Comparison of ENCODE assay signal across 16 cellular contexts in genomic region chr9:94961870-94962269, GRCh38.
DNase-seq lines count a peak whose midpoint lies in the region; ATAC-seq and TF ChIP-seq lines count a peak whose summit lies in the region.
"Had no signal": no experiment of that assay in that cellular context is flagged by ENCODE, and none has a peak within 500 bp of the region (broad histone marks: within the 10 kb centered on the region; RNA-seq: fewer than 3 reads in every experiment).

No MANE protein-coding gene starts in this region.

- H3K79me1 ChIP-seq in IMR-90 (ENCODE audit: low read depth in 1 of 2, low read length in 2 of 2): no peaks in the 10 kb centered on the region

- no peak overlapping the region for H3K4ac ChIP-seq in IMR-90 (ENCODE audit: low read depth, low read length)

- TF ChIP-seq CTCF in IMR-90 (conservative IDR thresholded peaks at IDR 0.05; ENCODE audit: low read depth, low read length): no peak
- no peak for TF ChIP-seq CTCF in dorsolateral prefrontal cortex (IDR thresholded peaks at IDR 0.05 in 54 of 56, conservative IDR thresholded peaks at IDR 0.05 in 2 of 56; ENCODE audit: low read depth in 1 of 56, partially characterized antibody in 56 of 56)
- TF ChIP-seq CTCF in nephron (IDR thresholded peaks at IDR 0.05; ENCODE audit: unreplicated experiment in 3 of 3): no peak
- TF ChIP-seq CTCF in omental fat pad (IDR thresholded peaks at IDR 0.05): no peak

- H3K27ac ChIP-seq in IMR-90 (ENCODE audit: insufficient read depth, low read length) (no peak overlapping the region), dorsolateral prefrontal cortex (peak overlapping the region in 54 of 59 donors; percentile 1 to 82 (median 63)), temporal lobe (ENCODE audit: low read depth, low read length) (peak overlapping the region; percentile 63)

- peak overlapping the region; percentile 44; the same call in 1 of the 2 replicates for H3K14ac ChIP-seq in IMR-90 (replicated peaks; ENCODE audit: low read depth, low read length)

- H4K91ac ChIP-seq in IMR-90 (ENCODE audit: insufficient read depth, low read depth, low read length): no peak overlapping the region

- no peak overlapping the region; the same call in 1 of the 2 replicates for H3K4me2 ChIP-seq in IMR-90 (ENCODE audit: low read depth, low read length)
- H3K4me2 ChIP-seq: GM23338 had no signal

- WGBS in IMR-90 (ENCODE audit: extremely low coverage in 2 of 2, insufficient read length in 1 of 2), 2 experiments: no CpG with 5 or more reads among the region's 2 CpGs

- no peak overlapping the region; the same call in 1 of the 2 replicates for H2AK5ac ChIP-seq in IMR-90 (ENCODE audit: low read depth, low read length)

- no TSS peak for BruUV-seq in IMR-90 (replicated peaks; lab: Mats Ljungman, UMichigan)

- no peak overlapping the region for H3K23ac ChIP-seq in IMR-90 (ENCODE audit: low read depth, low read length)

- intact Hi-C loops in IMR-90 (cut with micrococcal nuclease): no loop called here
- intact Hi-C loops in dorsolateral prefrontal cortex (cut with DNase I): loop anchor here (10.0 kb wide), 2 partner anchors 163 to 177 kb away; no protein-coding TSS in a partner anchor

- H2BK15ac ChIP-seq in IMR-90 (ENCODE audit: low read depth, low read length): 0 out of 3 replicates have a peak overlapping the region, but pooled peaks have one; percentile 14

- TF ChIP-seq POLR2A in IMR-90 (IDR thresholded peaks at IDR 0.05; ENCODE audit: low read depth, low read length) (no peak), GM18505 (IDR thresholded peaks at IDR 0.05; ENCODE audit: borderline replicate concordance, extremely low read depth, insufficient read depth, insufficient read length) (no peak)

- H2AK9ac ChIP-seq in IMR-90 (replicated peaks; ENCODE audit: low read depth, low read length, poor library complexity): no peak overlapping the region

- no peaks in the 10 kb centered on the region for H3K27me3 ChIP-seq in IMR-90 (ENCODE audit: control insufficient read depth, insufficient read depth, low read length)
- no peaks in the 10 kb centered on the region for H3K27me3 ChIP-seq in dorsolateral prefrontal cortex

- no peak overlapping the region for H3K56ac ChIP-seq in IMR-90 (ENCODE audit: extremely low read depth, insufficient read depth, low read length)

- ATAC-seq in IMR-90 (ENCODE audit: low read depth) (no peak), GM18505 (IDR thresholded peaks at IDR 0.05; ENCODE audit: unreplicated experiment) (no peak), HG03457 (IDR thresholded peaks at IDR 0.05; ENCODE audit: unreplicated experiment) (no peak), HG03025 (IDR thresholded peaks at IDR 0.05; ENCODE audit: low FRiP score, unreplicated experiment) (no peak), omental fat pad (ENCODE audit: low FRiP score) (no peak)
- ATAC-seq: GM23338 had no signal

- H3K18ac ChIP-seq in IMR-90 (ENCODE audit: low read depth, low read length): no peak overlapping the region

- DNase-seq in IMR-90: no peak
- no peak for DNase-seq in dorsolateral prefrontal cortex
- no peak for DNase-seq in omental fat pad (ENCODE audit: low spot score)
- DNase-seq: ACHN; C1 segment of cervical spinal cord; Calu3; CD4-positive, alpha-beta T cell; DMS 273 treated with DMSO at 0.1 percent for 48 hours; H9 had no signal

- H2BK20ac ChIP-seq in IMR-90 (ENCODE audit: low read depth, low read length): no peak overlapping the region

- no peak overlapping the region for H4K5ac ChIP-seq in IMR-90 (ENCODE audit: low read depth, low read length)

- H3K27ac Mint-ChIP-seq in nephron: peak overlapping the region; percentile 58 to 88 (median 76)
- H3K27ac Mint-ChIP-seq: B cell; CD4-positive, alpha-beta T cell; GM23338; H9 had no signal

- H3K27me3 Mint-ChIP-seq in nephron (ENCODE audit: low read depth): no peaks in the 10 kb centered on the region
- H3K27me3 Mint-ChIP-seq: B cell; CD4-positive, alpha-beta T cell had no signal

- H2AFZ ChIP-seq in IMR-90 (replicated peaks; ENCODE audit: low read length, poor library complexity): no peak overlapping the region
- H2AFZ ChIP-seq: GM23338 had no signal

- no peak overlapping the region for H4K8ac ChIP-seq in IMR-90 (ENCODE audit: low read depth in 2 of 2, low read length in 2 of 2)

- in situ Hi-C loops in IMR-90 (cut with MboI; ENCODE audit: low sequenced_read_pairs): no loop called here

- CTCF ChIA-PET in IMR-90 (lab: Yijun Ruan, JAX): interaction anchor here (1.4 kb wide), 1 partner anchor 16 kb away, joined by 3 read pairs; no protein-coding TSS in a partner anchor

- H3K4me3 ChIP-seq in IMR-90 (ENCODE audit: insufficient read depth, low read depth, low read length) (no peak overlapping the region), dorsolateral prefrontal cortex (peak overlapping the region in 1 of 59 donors; percentile 3)
- H3K4me3 ChIP-seq: GM23338 had no signal

- no peak overlapping the region for H3K4me3 Mint-ChIP-seq in nephron
- H3K4me3 Mint-ChIP-seq: B cell; CD4-positive, alpha-beta T cell; GM23338; H9 had no signal

- POLR2A ChIA-PET in IMR-90 (lab: Charles Lee; ENCODE audit: unreplicated experiment): interaction anchor here (0.7 kb wide), 1 partner anchor 1378 kb away, joined by 6 read pairs; no protein-coding TSS in a partner anchor

- no peaks in the 10 kb centered on the region for H3K9me3 ChIP-seq in IMR-90 (ENCODE audit: control insufficient read depth, insufficient read depth, low read length)

- H3K9ac ChIP-seq in IMR-90 (ENCODE audit: low read depth, low read length): no peak overlapping the region

- H3K36me3 ChIP-seq in IMR-90 (ENCODE audit: control insufficient read depth, insufficient read depth, low read length): no peaks in the 10 kb centered on the region

- no peaks in the 10 kb centered on the region for H3K9me3 Mint-ChIP-seq in nephron
- H3K9me3 Mint-ChIP-seq: CD4-positive, alpha-beta T cell; GM23338; H9 had no signal

- no peak overlapping the region for H2BK5ac ChIP-seq in IMR-90 (ENCODE audit: low read depth, low read length, poor library complexity, severe bottlenecking)

- TF ChIP-seq RAD21 in IMR-90 (IDR thresholded peaks at IDR 0.05; ENCODE audit: low read length): no peak

- peaks cover 32% of the 10 kb centered on the region for H3K36me3 Mint-ChIP-seq in nephron (ENCODE audit: low read depth)

- peaks cover 13% of the 10 kb centered on the region for H3K4me1 Mint-ChIP-seq in nephron
- H3K4me1 Mint-ChIP-seq: B cell, GM23338, H9 had no signal

- dilution Hi-C loops in IMR-90 (cut with HindIII; ENCODE audit: low sequenced_read_pairs, unreplicated experiment): no loop called here

- no peaks in the 10 kb centered on the region for H3K9me1 ChIP-seq in IMR-90 (ENCODE audit: insufficient read depth, low read length)

- no peaks in the 10 kb centered on the region for H4K20me1 ChIP-seq in IMR-90 (ENCODE audit: insufficient read depth, low read length)

- peaks cover 4% of the 10 kb centered on the region; the same call in 1 of the 2 replicates for H3K4me1 ChIP-seq in IMR-90 (ENCODE audit: control insufficient read depth, insufficient read depth, low read length)

- no peak overlapping the region for H2BK120ac ChIP-seq in IMR-90 (ENCODE audit: low read depth, low read length)

TF ChIP-seq in IMR-90, 13 proteins besides CTCF, POLR2A, EP300 and RAD21:
- TF ChIP-seq BHLHE40 (IDR thresholded peaks at IDR 0.05; ENCODE audit: low read depth, low read length): no peak
- TF ChIP-seq RFX5 (IDR thresholded peaks at IDR 0.05; ENCODE audit: low read depth, low read length): no peak
- TF ChIP-seq SMC3 (IDR thresholded peaks at IDR 0.05; ENCODE audit: low read depth, low read length): no peak
- no peak for TF ChIP-seq MXI1 (IDR thresholded peaks at IDR 0.05; ENCODE audit: borderline replicate concordance, low read depth, low read length)
- TF ChIP-seq RCOR1 (IDR thresholded peaks at IDR 0.05; ENCODE audit: insufficient replicate concordance, low read length): no peak
- TF ChIP-seq FOS (IDR thresholded peaks at IDR 0.05; ENCODE audit: low read depth, low read length): no peak
- TF ChIP-seq MAFK (IDR thresholded peaks at IDR 0.05; ENCODE audit: low read depth, low read length): no peak
- no peak for TF ChIP-seq MAZ (IDR thresholded peaks at IDR 0.05; ENCODE audit: borderline replicate concordance, low read depth, low read length)
- TF ChIP-seq CHD1 (IDR thresholded peaks at IDR 0.05; ENCODE audit: low read depth, low read length): no peak
TF ChIP-seq in IMR-90: peak in this region for 0.
